ENCODE assay signal across 8 cellular contexts in genomic region chr11:64226507-64227051, GRCh38. TPM values are rescaled to one million over a fixed set of nuclear protein-coding genes. Genes with fewer than 3 reads are reported as not detected.
DNase-seq lines count a peak whose midpoint lies in the region; ATAC-seq, FAIRE-seq and TF ChIP-seq lines count a peak whose summit lies in the region.

No MANE protein-coding gene starts in this region.

- H3K9ac ChIP-seq in adipocyte (ENCODE audit: low read length): peak overlapping the region; percentile 97

- FAIRE-seq in small intestine (lab: Jason Lieb, UNC): no peak

- H3K36me3 ChIP-seq in RWPE2 (ENCODE audit: low read depth): no peaks in the 10 kb centered on the region
- H3K36me3 ChIP-seq in adipocyte (ENCODE audit: control insufficient read depth, insufficient read depth, low read length, severe bottlenecking): no peaks in the 10 kb centered on the region
- no peaks in the 10 kb centered on the region for H3K36me3 ChIP-seq in hepatocyte (replicated peaks; ENCODE audit: insufficient read depth, low read depth)
- H3K36me3 ChIP-seq in small intestine (ENCODE audit: control insufficient read depth in 2 of 2, insufficient read depth in 2 of 2, low read length in 2 of 2): no peaks in the 10 kb centered on the region

- no peaks in the 10 kb centered on the region for H3K27me3 ChIP-seq in RWPE2 (ENCODE audit: insufficient read depth, poor library complexity, severe bottlenecking)
- H3K27me3 ChIP-seq in adipocyte (replicated peaks; ENCODE audit: control insufficient read depth, insufficient read depth, low read length): no peaks in the 10 kb centered on the region
- no peaks in the 10 kb centered on the region for H3K27me3 ChIP-seq in hepatocyte
- H3K27me3 ChIP-seq in small intestine (ENCODE audit: control insufficient read depth in 2 of 2, insufficient read depth in 2 of 2, low read length in 2 of 2): no peaks in the 10 kb centered on the region

- peak overlapping the region; percentile 88 for H2AFZ ChIP-seq in hepatocyte

- 33% methylated on average over 26 of the region's 26 CpGs for WGBS in hepatocyte (ENCODE audit: low lambda C conversion rate, missing lambda C conversion rate)
- 1 to 7% (median 4%) methylated on average over 24 to 26 of the region's 26 CpGs for WGBS in small intestine, 3 donors

- peaks cover 29% of the 10 kb centered on the region for H3K79me2 ChIP-seq in hepatocyte

- ATAC-seq in RWPE2 (ENCODE audit: low read depth): peak; percentile 6
- no peak for ATAC-seq in GM19328 (IDR thresholded peaks at IDR 0.05; ENCODE audit: unreplicated experiment)

- H3K27ac ChIP-seq in RWPE2 (ENCODE audit: poor library complexity, severe bottlenecking) (peak overlapping the region; percentile 68), hepatocyte (peak overlapping the region; percentile 75), small intestine (ENCODE audit: low read depth in 1 of 2, low read length in 1 of 2) (peak overlapping the region; percentile 82 to 89)

- H3K4me1 ChIP-seq in RWPE2 (ENCODE audit: insufficient read depth, poor library complexity, severe bottlenecking): peaks cover 8% of the 10 kb centered on the region
- peaks cover 24% of the 10 kb centered on the region for H3K4me1 ChIP-seq in adipocyte (ENCODE audit: control insufficient read depth, insufficient read depth, low read length)
- peaks cover 22% of the 10 kb centered on the region for H3K4me1 ChIP-seq in hepatocyte (ENCODE audit: insufficient read depth)
- peaks cover 0 to 3% of the 10 kb centered on the region in 2 donors for H3K4me1 ChIP-seq in small intestine (ENCODE audit: control insufficient read depth in 2 of 2, insufficient read depth in 1 of 2, low read depth in 1 of 2, low read length in 1 of 2)

- H3K9me3 ChIP-seq in RWPE2 (ENCODE audit: severe bottlenecking) (no peaks in the 10 kb centered on the region), adipocyte (ENCODE audit: control insufficient read depth, low read length) (no peaks in the 10 kb centered on the region), hepatocyte (ENCODE audit: low read depth) (no peaks in the 10 kb centered on the region), small intestine (ENCODE audit: control insufficient read depth, low read depth) (no peaks in the 10 kb centered on the region)

- H3K4me3 ChIP-seq in GM12875 (ENCODE audit: low read depth, low read length) (peak overlapping the region; percentile 55), RWPE2 (ENCODE audit: severe bottlenecking) (peak overlapping the region; percentile 53), adipocyte (ENCODE audit: low read length) (peak overlapping the region; percentile 98), hepatocyte (peak overlapping the region; percentile 66), small intestine (ENCODE audit: low read depth in 1 of 2, low read length in 2 of 2) (peak overlapping the region; percentile 59 to 73)

- H4K20me1 ChIP-seq in hepatocyte (ENCODE audit: insufficient read depth, poor library complexity, severe bottlenecking): no peaks in the 10 kb centered on the region

- DNase-seq in HT-29 (ENCODE audit: low spot score): peak; percentile 59
- DNase-seq in RWPE2 (ENCODE audit: low spot score): no peak
- no peak for DNase-seq in adipocyte (ENCODE audit: low read depth)
- no peak for DNase-seq in hepatocyte (ENCODE audit: low spot score)
- DNase-seq in small intestine: peak; percentile 74
- no peak for DNase-seq in NCI-H2107 (lab: John Stamatoyannopoulos, UW)

- TF ChIP-seq CTCF in GM12875 (IDR thresholded peaks at IDR 0.05; ENCODE audit: borderline replicate concordance, insufficient read depth, low read depth, low read length) (no peak), RWPE2 (IDR thresholded peaks at IDR 0.05; ENCODE audit: poor library complexity, severe bottlenecking) (peak; percentile 20), hepatocyte (IDR thresholded peaks at IDR 0.05; ENCODE audit: poor library complexity) (no peak)

- H3K9me2 ChIP-seq in hepatocyte (replicated peaks; ENCODE audit: insufficient read depth): no peaks in the 10 kb centered on the region

- peak overlapping the region; percentile 94 for H3K4me2 ChIP-seq in hepatocyte

RNA-seq across cellular contexts. Expression of gene NUDT22, which starts 0.5 kb away (rescaled TPM):
- 224 and 226 TPM in 2 replicates for total RNA-seq in HT-29 (2014; rRNA removed; shearing (Covaris generic))
- 42.9 and 49.5 TPM in 2 replicates for total RNA-seq in hepatocyte
- polyA plus RNA-seq in hepatocyte (66.6 and 70.4 TPM in 2 replicates), small intestine (100 to 1,000 TPM in 1 of 3 donors, 10 to 100 TPM in 2; 91.8 to 140 (median 98.9) TPM)

RNA-seq across cellular contexts. Expression of gene TRPT1, which starts 0.6 kb away (rescaled TPM):
- 112 and 126 TPM in 2 replicates for total RNA-seq in HT-29 (2014; rRNA removed; shearing (Covaris generic))
- 26.3 and 52.8 TPM in 2 replicates for total RNA-seq in hepatocyte
- 55.5 and 56.0 TPM in 2 replicates for polyA plus RNA-seq in hepatocyte
- polyA plus RNA-seq in small intestine: 100 to 1,000 TPM in 1 of 3 donors, 10 to 100 TPM in 2; 46.5 to 115 (median 89.4) TPM

RNA-seq across cellular contexts. Expression of gene DNAJC4, which starts 3.8 kb away (rescaled TPM):
- total RNA-seq in HT-29 (2014; rRNA removed; shearing (Covaris generic)): 19.5 and 23.5 TPM in 2 replicates
- 12.8 and 13.4 TPM in 2 replicates for total RNA-seq in hepatocyte
- polyA plus RNA-seq in hepatocyte (58.4 and 61.7 TPM in 2 replicates), small intestine (100 to 1,000 TPM in 2 of 3 donors, 10 to 100 TPM in 1; 50.6 to 164 (median 127) TPM)

RNA-seq across cellular contexts. Expression of gene VEGFB, which starts 7.8 kb away (rescaled TPM):
- 49.2 and 53.7 TPM in 2 replicates for total RNA-seq in HT-29 (2014; rRNA removed; shearing (Covaris generic))
- 29.1 and 30.5 TPM in 2 replicates for total RNA-seq in hepatocyte
- polyA plus RNA-seq in hepatocyte (116 and 117 TPM in 2 replicates), small intestine (10 to 100 TPM; 34.8 to 59.7 (median 36.5) TPM)

RNA-seq across cellular contexts. Expression of gene FKBP2, which starts 14.3 kb away (rescaled TPM):
- 241 and 259 TPM in 2 replicates for total RNA-seq in HT-29 (2014; rRNA removed; shearing (Covaris generic))
- total RNA-seq in hepatocyte: 57.7 and 73.5 TPM in 2 replicates
- polyA plus RNA-seq in hepatocyte: 349 and 421 TPM in 2 replicates
- 100 to 1,000 TPM; 199 to 268 (median 227) TPM for polyA plus RNA-seq in small intestine

Comparison
In these comparisons a context has a peak if more than half of its experiments do, and no peak if none do; other contexts are left out.
1. DNase-seq: peak in HT-29 (single experiment) and small intestine (single experiment); none in RWPE2 (single experiment), adipocyte (single experiment), hepatocyte (single experiment) and NCI-H2107 (single experiment).
2. Peak in every context shown above with its lines, with median percentiles within 50 percentile points of each other: H3K4me3 ChIP-seq and H3K27ac ChIP-seq.